29 cellular contexts compared by ENCODE assay signal in genomic region chr9:136786451-136786850, GRCh38. TPM values are rescaled to one million over a fixed set of nuclear protein-coding genes. Genes with fewer than 3 reads are reported as not detected.
DNase-seq lines count a peak whose midpoint lies in the region; ATAC-seq and TF ChIP-seq lines count a peak whose summit lies in the region.
"Had no signal": no experiment of that assay in that cellular context is flagged by ENCODE, and none has a peak within 500 bp of the region (broad histone marks: within the 10 kb centered on the region; RNA-seq: fewer than 3 reads in every experiment).

No MANE protein-coding gene starts in this region.

- ATAC-seq in T-helper 17 cell (no peak), SK-N-SH treated with all-trans-retinoic acid at 6 μM for 48 hours (no peak), HG02852 (IDR thresholded peaks at IDR 0.05; ENCODE audit: unreplicated experiment) (no peak)
- ATAC-seq: activated CD4-positive, CD25-positive, alpha-beta regulatory T cell treated with anti-CD3 and anti-CD28 coated beads, Interleukin-2, amount 50 U/mL, for 24 hours; activated naive CD8-positive, alpha-beta T cell treated with anti-CD3 and anti-CD28 coated beads, Interleukin-2, amount 50 U/mL, for 24 hours; activated T-cell treated with anti-CD3 and anti-CD28 coated beads, Interleukin-2, amount 50 U/mL, for 72 hours; gastroesophageal sphincter; left lobe of liver; psoas muscle had no signal

- peaks cover 10% of the 10 kb centered on the region for H3K27me3 Mint-ChIP-seq in T-helper 17 cell
- H3K27me3 Mint-ChIP-seq: B cell, memory B cell had no signal

- H3K9me3 ChIP-seq in T-helper 17 cell (ENCODE audit: control insufficient read depth, low read length, poor library complexity, severe bottlenecking), result no peaks in the 10 kb centered on the region
- H3K9me3 ChIP-seq: gastroesophageal sphincter, MG63, psoas muscle had no signal

- no peak overlapping the region for H3K4me3 Mint-ChIP-seq in T-helper 17 cell
- H3K4me3 Mint-ChIP-seq: activated naive CD8-positive, alpha-beta T cell treated with anti-CD3 and anti-CD28 coated beads, Interleukin-2, amount 50 U/mL, for 24 hours; activated T-cell treated with anti-CD3 and anti-CD28 coated beads, Interleukin-2, amount 50 U/mL, for 72 hours; B cell; brain; immature natural killer cell; memory B cell had no signal

- H3K27ac Mint-ChIP-seq in T-helper 17 cell, result peak overlapping the region; percentile 43
- H3K27ac Mint-ChIP-seq: activated naive CD8-positive, alpha-beta T cell treated with anti-CD3 and anti-CD28 coated beads, Interleukin-2, amount 50 U/mL, for 24 hours; activated T-cell treated with anti-CD3 and anti-CD28 coated beads, Interleukin-2, amount 50 U/mL, for 72 hours; B cell; immature natural killer cell; memory B cell had no signal

- H3K36me3 Mint-ChIP-seq in T-helper 17 cell (ENCODE audit: low read depth), result no peaks in the 10 kb centered on the region
- H3K36me3 Mint-ChIP-seq: brain, immature natural killer cell, memory B cell had no signal

- intact Hi-C loops in head of caudate nucleus (cut with DNase I) (loop anchor here (5.0 to 10.0 kb wide), 2 partner anchors 251 to 288 kb away; partner anchors contain the start of genes SAPCD2 and UAP1L1), posterior cingulate gyrus (cut with DNase I) (loop anchor here (5.0 kb wide), 1 partner anchor 241 kb away; the partner anchor contains the start of gene ABCA2)

- DNase-seq in Ammon's horn (ENCODE audit: low spot score), result peak; percentile 85
- DNase-seq in T-helper 17 cell, result no peak
- DNase-seq in head of caudate nucleus, result peak in 41 of 42 donors; percentile 29 to 85 (median 71)
- peak in 8 of 10 donors; percentile 34 to 94 (median 64) for DNase-seq in posterior cingulate gyrus
- no peak for DNase-seq in COR-L47 (lab: John Stamatoyannopoulos, UW)
- DNase-seq in NCI-H1092 treated with DMSO at 0.1 percent for 48 hours (lab: John Stamatoyannopoulos, UW), result no peak
- DNase-seq: activated CD4-positive, alpha-beta T cell treated with anti-CD3 and anti-CD28 coated beads, Interleukin-2, amount 50 U/mL, for 4 hours; activated naive CD8-positive, alpha-beta T cell treated with anti-CD3 and anti-CD28 coated beads, Interleukin-2, amount 50 U/mL, for 24 hours; activated T-cell treated with anti-CD3 and anti-CD28 coated beads, Interleukin-2, amount 50 U/mL, for 72 hours; H7; immature natural killer cell; KG1; MG63; NCI-H187 treated with DMSO at 0.1 percent for 48 hours; psoas muscle; stimulated activated CD4-positive, alpha-beta T cell treated with anti-CD3 and anti-CD28 coated beads, Interleukin-4, amount 100 ng/mL, for 1 hour had no signal

- peaks cover 21% of the 10 kb centered on the region for H3K4me1 Mint-ChIP-seq in T-helper 17 cell

TF ChIP-seq in SK-N-SH treated with all-trans-retinoic acid at 6 μM for 48 hours, 23 proteins besides CTCF, POLR2A, EP300 and RAD21:
- TF ChIP-seq TSHZ2 (CRISPR knock-in tag; IDR thresholded peaks at IDR 0.05) (no peak), RARB (CRISPR knock-in tag; IDR thresholded peaks at IDR 0.05) (no peak), ZNF8 (CRISPR knock-in tag; IDR thresholded peaks at IDR 0.05) (no peak), OSR1 (CRISPR knock-in tag; IDR thresholded peaks at IDR 0.05) (no peak), ARNTL (CRISPR knock-in tag; IDR thresholded peaks at IDR 0.05; ENCODE audit: borderline replicate concordance, low read depth) (no peak), ZC3H10 (CRISPR knock-in tag; IDR thresholded peaks at IDR 0.05) (no peak), PPARA (CRISPR knock-in tag; IDR thresholded peaks at IDR 0.05; ENCODE audit: borderline replicate concordance) (no peak), ISL1 (CRISPR knock-in tag; IDR thresholded peaks at IDR 0.05) (no peak), POU6F1 (CRISPR knock-in tag; IDR thresholded peaks at IDR 0.05; ENCODE audit: borderline replicate concordance, low read depth) (no peak), TOX (CRISPR knock-in tag; IDR thresholded peaks at IDR 0.05; ENCODE audit: borderline replicate concordance) (no peak)

RNA-seq across cellular contexts. Expression of gene TMEM141, which starts 4.7 kb away (rescaled TPM):
- 10 to 100 TPM; 16.5 to 21.8 TPM for total RNA-seq in T-helper 17 cell

RNA-seq across cellular contexts. Expression of gene CCDC183, which starts 9.7 kb away (rescaled TPM):
- 1 to 10 TPM; 1.8 to 2.2 TPM for total RNA-seq in T-helper 17 cell
- total RNA-seq: A673, endothelial cell of umbilical vein, psoas muscle had no signal

RNA-seq across cellular contexts. Expression of gene RABL6, which starts 21.3 kb away (rescaled TPM):
- total RNA-seq in T-helper 17 cell, result 10 to 100 TPM; 55.6 to 59.7 TPM

RNA-seq across cellular contexts. Expression of gene LCN15, which starts 22.1 kb away (rescaled TPM):
- total RNA-seq in T-helper 17 cell, result not detected
- total RNA-seq: A673; activated T-cell treated with anti-CD3 and anti-CD28 coated beads, Interleukin-2, amount 50 U/mL, for 72 hours; B cell; chondrocyte; endothelial cell of umbilical vein; gastroesophageal sphincter; H7; left lobe of liver; T-helper 1 cell treated with Interleukin-12 subunit alpha and Interleukin-12 subunit beta and Interleukin-4 antibody, amounts not matched to agents 30 ng/mL and 1 ng/mL, for 36 hours; urinary bladder had no signal

RNA-seq across cellular contexts. Expression of gene LCN8, which starts 28.4 kb away (rescaled TPM):
- total RNA-seq in T-helper 17 cell, result under 1 TPM in 1 of 2 donors, not detected in 1; 0.65 TPM
- total RNA-seq: A673; activated T-cell treated with anti-CD3 and anti-CD28 coated beads, Interleukin-2, amount 50 U/mL, for 72 hours; chondrocyte; endothelial cell of umbilical vein; gastroesophageal sphincter; H7; left lobe of liver; T-helper 1 cell treated with Interleukin-12 subunit alpha and Interleukin-12 subunit beta and Interleukin-4 antibody, amounts not matched to agents 30 ng/mL and 1 ng/mL, for 36 hours; urinary bladder had no signal

Comparison
In these comparisons a context has a peak if more than half of its experiments do, and no peak if none do; other contexts are left out.
1. DNase-seq: peak in Ammon's horn (single experiment), head of caudate nucleus (41 of 42) and posterior cingulate gyrus (8 of 10); none in T-helper 17 cell (0 of 3), COR-L47 (single experiment) and NCI-H1092 treated with DMSO at 0.1 percent for 48 hours (single experiment).